23 cellular contexts compared by ENCODE assay signal in the genomic region with DNA sequence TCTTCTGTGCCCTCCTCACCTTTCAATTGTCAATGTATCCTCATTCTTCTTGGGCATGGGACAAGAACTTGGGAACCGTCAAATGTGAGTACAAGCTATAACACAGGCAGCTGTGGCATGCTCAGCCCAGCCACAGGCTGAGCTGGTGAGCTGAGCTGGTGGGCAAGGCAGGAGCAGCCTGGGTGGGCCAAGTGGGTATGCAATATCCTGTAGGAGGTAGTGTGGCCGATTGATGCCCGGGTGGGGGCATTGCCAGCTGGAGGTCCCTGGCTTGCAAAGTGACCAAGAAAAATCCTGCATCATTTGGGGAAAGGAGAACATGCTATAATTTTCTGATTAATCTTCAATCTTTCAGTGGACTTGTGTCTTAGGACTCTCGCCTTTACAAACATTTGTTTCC.
"Had no signal": no experiment of that assay in that cellular context is flagged by ENCODE, and none has a peak within 500 bp of the region (broad histone marks: within the 10 kb centered on the region; RNA-seq: fewer than 3 reads in every experiment).

No MANE protein-coding gene starts in this region.

- ATAC-seq: activated CD8-positive, alpha-beta T cell treated with anti-CD3 and anti-CD28 coated beads, Interleukin-2, amount 10 ng/mL, durations not matched to agents 7 days and 5 days; T-helper 17 cell; WTC11 had no signal

- H3K27me3 Mint-ChIP-seq: activated naive CD4-positive, alpha-beta T cell treated with anti-CD3 and anti-CD28 coated beads, Interleukin-2, amount 50 U/mL, for 24 hours; brain; central memory CD8-positive, alpha-beta T cell; T-helper 17 cell had no signal

- H3K27ac ChIP-seq: Peyer's patch had no signal

- H3K4me1 ChIP-seq: Peyer's patch had no signal

- DNase-seq: activated CD4-positive, alpha-beta T cell treated with anti-CD3 and anti-CD28 coated beads for 48 hours; activated CD4-positive, alpha-beta T cell treated with anti-CD3 and anti-CD28 coated beads, Interleukin-2, amount 50 U/mL, for 4 hours; activated CD4-positive, CD25-positive, alpha-beta regulatory T cell treated with anti-CD3 and anti-CD28 coated beads, Interleukin-2, amount 50 U/mL, for 72 hours; activated CD8-positive, alpha-beta memory T cell treated with anti-CD3 and anti-CD28 coated beads, Interleukin-2, amount 50 U/mL, for 48 hours; activated CD8-positive, alpha-beta T cell treated with anti-CD3 and anti-CD28 coated beads, Interleukin-2, amount 10 ng/mL, durations not matched to agents 7 days and 5 days; activated T-cell treated with anti-CD3 and anti-CD28 coated beads, Interleukin-2, amount 50 U/mL, for 1 hour; amniotic stem cell; KBM-7; NCI-H1092; NCI-H1930; NCI-H2107; NCI-H510A treated with DMSO at 0.1 percent for 48 hours; NCI-H69; NK-92 treated with Interleukin-12 subunit alpha and Interleukin-12 subunit beta, amount 100 ng/mL, for 24 hours; OCI-M1; Peyer's patch; SHP77 treated with DMSO at 0.1 percent for 48 hours; T-helper 17 cell; T-helper 9 cell had no signal

- H3K4me3 Mint-ChIP-seq: activated CD8-positive, alpha-beta T cell treated with anti-CD3 and anti-CD28 coated beads, Interleukin-2, amount 10 ng/mL, durations not matched to agents 7 days and 5 days; activated naive CD4-positive, alpha-beta T cell treated with anti-CD3 and anti-CD28 coated beads, Interleukin-2, amount 50 U/mL, for 24 hours; brain; central memory CD8-positive, alpha-beta T cell; T-helper 17 cell; WTC11 had no signal

- H3K27ac Mint-ChIP-seq: activated CD8-positive, alpha-beta T cell treated with anti-CD3 and anti-CD28 coated beads, Interleukin-2, amount 10 ng/mL, durations not matched to agents 7 days and 5 days; activated naive CD4-positive, alpha-beta T cell treated with anti-CD3 and anti-CD28 coated beads, Interleukin-2, amount 50 U/mL, for 24 hours; brain; T-helper 17 cell; WTC11 had no signal

- H3K27me3 ChIP-seq: Peyer's patch had no signal

- H3K36me3 ChIP-seq: Peyer's patch had no signal

- H3K36me3 Mint-ChIP-seq: activated naive CD4-positive, alpha-beta T cell treated with anti-CD3 and anti-CD28 coated beads, Interleukin-2, amount 50 U/mL, for 24 hours; brain had no signal

- H3K4me1 Mint-ChIP-seq: activated naive CD4-positive, alpha-beta T cell treated with anti-CD3 and anti-CD28 coated beads, Interleukin-2, amount 50 U/mL, for 24 hours; brain; central memory CD8-positive, alpha-beta T cell; T-helper 17 cell; WTC11 had no signal

- H3K4me3 ChIP-seq: Peyer's patch had no signal
